Comparison of ENCODE assay signal across 22 cellular contexts in the genomic region with DNA sequence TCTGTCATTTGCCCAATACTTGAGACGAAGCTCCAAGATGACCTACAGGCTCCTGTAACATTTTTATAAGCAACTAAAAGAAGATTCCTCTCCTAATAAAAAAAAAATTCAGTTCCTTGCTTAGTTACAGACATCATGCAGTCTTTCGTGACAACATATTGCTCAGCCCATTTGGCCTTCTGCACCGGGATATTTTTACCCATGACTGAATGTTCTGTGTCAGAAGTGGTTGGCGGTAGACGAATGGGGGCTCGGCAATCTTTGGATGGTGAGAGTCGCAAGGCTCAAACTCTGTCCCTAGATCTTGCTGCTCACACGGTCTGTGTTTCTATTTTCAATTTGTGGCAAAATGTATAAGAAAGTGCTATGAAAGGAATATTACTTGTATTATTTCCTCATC.
"Had no signal": no experiment of that assay in that cellular context is flagged by ENCODE, and none has a peak within 500 bp of the region (broad histone marks: within the 10 kb centered on the region; RNA-seq: fewer than 3 reads in every experiment).

No MANE protein-coding gene starts in this region.

- H3K27ac Mint-ChIP-seq: activated CD8-positive, alpha-beta memory T cell treated with anti-CD3 and anti-CD28 coated beads, Interleukin-2, amount 10 ng/mL, durations not matched to agents 7 days and 5 days; activated naive CD4-positive, alpha-beta T cell treated with anti-CD3 and anti-CD28 coated beads, Interleukin-2, amount 50 U/mL, for 24 hours; activated T-helper 17 cell treated with anti-CD3 and anti-CD28 coated beads, Interleukin-2, amount 50 U/mL, for 72 hours; T-helper 1 cell treated with Interleukin-12 subunit alpha and Interleukin-12 subunit beta and Interleukin-4 antibody, amounts not matched to agents 30 μg/mL and 1 μg/mL, for 36 hours had no signal

- ATAC-seq: activated CD4-positive, CD25-positive, alpha-beta regulatory T cell treated with anti-CD3 and anti-CD28 coated beads, Interleukin-2, amount 50 U/mL, for 24 hours; activated CD8-positive, alpha-beta memory T cell treated with anti-CD3 and anti-CD28 coated beads, Interleukin-2, amount 10 ng/mL, durations not matched to agents 7 days and 5 days; activated T-cell treated with anti-CD3 and anti-CD28 coated beads, Interleukin-2, amount 50 U/mL, for 4 hours; activated T-helper 17 cell treated with anti-CD3 and anti-CD28 coated beads, Interleukin-2, amount 50 U/mL, for 72 hours; K562 had no signal

- H3K27me3 Mint-ChIP-seq: activated CD8-positive, alpha-beta memory T cell treated with anti-CD3 and anti-CD28 coated beads, Interleukin-2, amount 10 ng/mL, durations not matched to agents 7 days and 5 days; activated naive CD4-positive, alpha-beta T cell treated with anti-CD3 and anti-CD28 coated beads, Interleukin-2, amount 50 U/mL, for 24 hours; activated T-helper 17 cell treated with anti-CD3 and anti-CD28 coated beads, Interleukin-2, amount 50 U/mL, for 72 hours had no signal

- H3K36me3 Mint-ChIP-seq: activated CD8-positive, alpha-beta memory T cell treated with anti-CD3 and anti-CD28 coated beads, Interleukin-2, amount 10 ng/mL, durations not matched to agents 7 days and 5 days; activated naive CD4-positive, alpha-beta T cell treated with anti-CD3 and anti-CD28 coated beads, Interleukin-2, amount 50 U/mL, for 24 hours had no signal

- H3K4me1 Mint-ChIP-seq: activated CD8-positive, alpha-beta memory T cell treated with anti-CD3 and anti-CD28 coated beads, Interleukin-2, amount 10 ng/mL, durations not matched to agents 7 days and 5 days; activated naive CD4-positive, alpha-beta T cell treated with anti-CD3 and anti-CD28 coated beads, Interleukin-2, amount 50 U/mL, for 24 hours; activated T-helper 17 cell treated with anti-CD3 and anti-CD28 coated beads, Interleukin-2, amount 50 U/mL, for 72 hours had no signal

- H3K27ac ChIP-seq: breast epithelium, Peyer's patch, RWPE1 had no signal

- H3K4me3 ChIP-seq: breast epithelium, K562, Peyer's patch had no signal

- H3K9me3 ChIP-seq: breast epithelium, Peyer's patch had no signal

- H3K27me3 ChIP-seq: breast epithelium, Peyer's patch had no signal

- H3K36me3 ChIP-seq: breast epithelium, Peyer's patch had no signal

- DNase-seq: activated CD4-positive, alpha-beta T cell treated with anti-CD3 and anti-CD28 coated beads for 4 hours; activated CD8-positive, alpha-beta memory T cell treated with anti-CD3 and anti-CD28 coated beads, Interleukin-2, amount 10 ng/mL, durations not matched to agents 7 days and 5 days; activated T-cell treated with anti-CD3 and anti-CD28 coated beads, Interleukin-2, amount 50 U/mL, for 4 hours; aorta; caudate nucleus; Karpas-422; MM.1S; NCI-H1105; NCI-H1436; NCI-H1694 treated with DMSO at 0.1 percent for 48 hours; NCI-H2029 treated with DMSO at 0.1 percent for 48 hours; NCI-H345; NCI-H510A; Peyer's patch; SHP77 treated with DMSO at 0.1 percent for 48 hours had no signal

- H3K4me1 ChIP-seq: breast epithelium, Peyer's patch had no signal

- H3K4me3 Mint-ChIP-seq: activated CD8-positive, alpha-beta memory T cell treated with anti-CD3 and anti-CD28 coated beads, Interleukin-2, amount 10 ng/mL, durations not matched to agents 7 days and 5 days; activated naive CD4-positive, alpha-beta T cell treated with anti-CD3 and anti-CD28 coated beads, Interleukin-2, amount 50 U/mL, for 24 hours; activated T-cell treated with anti-CD3 and anti-CD28 coated beads, Interleukin-2, amount 50 U/mL, for 4 hours; activated T-helper 17 cell treated with anti-CD3 and anti-CD28 coated beads, Interleukin-2, amount 50 U/mL, for 72 hours; T-helper 1 cell treated with Interleukin-12 subunit alpha and Interleukin-12 subunit beta and Interleukin-4 antibody, amounts not matched to agents 30 μg/mL and 1 μg/mL, for 36 hours had no signal
